ENCODE assay signal across 8 cellular contexts in genomic region chr10:13371879-13372470, GRCh38.
DNase-seq lines count a peak whose midpoint lies in the region; ATAC-seq and TF ChIP-seq lines count a peak whose summit lies in the region.

No MANE protein-coding gene starts in this region.

- DNase-seq in AG09309 (ENCODE audit: low read depth) = peak; percentile 49
- DNase-seq in NCI-H526 treated with DMSO at 0.1 percent for 48 hours (lab: John Stamatoyannopoulos, UW) = peak; percentile 66
- peak; percentile 78 for DNase-seq in activated CD4-positive, alpha-beta T cell treated with anti-CD3 and anti-CD28 coated beads for 48 hours
- DNase-seq in effector CD4-positive, alpha-beta T cell = peak; percentile 50
- peak; percentile 96 for DNase-seq in medulla oblongata (ENCODE audit: extremely low spot score)
- DNase-seq in stimulated activated CD8-positive, alpha-beta memory T cell treated with anti-CD3 and anti-CD28 coated beads, Interleukin-7, amount 100 ng/mL, for 4 hours (ENCODE audit: low read depth in 2 of 2) = peak; percentile 19 to 31

- H3K4me3 ChIP-seq in AG09309 (ENCODE audit: control insufficient read depth, low read depth, low read length) = no peak overlapping the region

- ATAC-seq in GM18858 (IDR thresholded peaks at IDR 0.05; ENCODE audit: unreplicated experiment) (peak; percentile 65), HG03432 (IDR thresholded peaks at IDR 0.05; ENCODE audit: unreplicated experiment) (peak; percentile 83)

- peak; percentile 96 for TF ChIP-seq CTCF in AG09309 (IDR thresholded peaks at IDR 0.05; ENCODE audit: control insufficient read depth, insufficient read depth, low read depth, low read length, missing control alignments)

Comparison
In these comparisons a context has a peak if more than half of its experiments do, and no peak if none do; other contexts are left out.
1. DNase-seq: peak in every context shown above with its lines; median percentile 96 in medulla oblongata; 78 in activated CD4-positive, alpha-beta T cell treated with anti-CD3 and anti-CD28 coated beads for 48 hours; 66 in NCI-H526 treated with DMSO at 0.1 percent for 48 hours; 50 in effector CD4-positive, alpha-beta T cell; 49 in AG09309; 25 in stimulated activated CD8-positive, alpha-beta memory T cell treated with anti-CD3 and anti-CD28 coated beads, Interleukin-7, amount 100 ng/mL, for 4 hours.